In the genomic region with DNA sequence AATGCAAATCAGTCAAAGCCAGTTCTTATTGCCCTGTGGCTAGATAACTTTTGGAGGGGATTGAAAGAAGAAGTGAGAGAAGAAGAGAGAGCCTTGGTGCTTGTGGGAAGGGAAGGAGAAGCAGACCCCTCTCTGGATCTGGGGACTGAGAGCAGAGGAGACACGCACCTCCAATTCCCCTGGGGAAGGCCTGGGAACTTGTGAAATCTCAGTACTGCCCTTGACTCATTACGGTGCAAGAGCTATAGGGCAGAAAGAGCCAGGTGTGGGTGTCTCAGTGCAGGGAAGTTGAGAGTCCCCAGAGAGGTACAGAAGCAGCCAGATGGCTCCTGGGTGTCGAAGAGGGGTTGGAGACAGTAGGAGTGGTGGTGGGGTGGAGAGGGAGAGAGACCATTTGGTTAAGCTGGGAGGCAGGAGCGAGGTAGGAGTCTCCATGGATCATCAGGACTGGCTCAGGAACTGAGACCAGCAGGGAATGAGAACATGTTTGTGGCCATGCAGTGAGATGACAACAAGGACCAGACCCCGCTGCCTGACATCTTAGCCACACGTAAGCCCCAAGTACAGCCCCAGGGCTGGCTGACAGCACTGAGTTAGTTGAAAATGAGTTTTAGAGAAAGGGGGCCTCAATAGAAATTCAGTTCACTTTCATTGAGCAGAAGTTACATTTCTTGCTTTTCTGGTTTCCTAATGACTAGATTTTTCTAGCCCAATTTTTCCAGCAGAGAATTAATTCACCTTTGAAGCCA, we compare ENCODE assay signal across 13 cellular contexts.
DNase-seq lines count a peak whose midpoint lies in the region; ATAC-seq and TF ChIP-seq lines count a peak whose summit lies in the region.
"Had no signal": no experiment of that assay in that cellular context is flagged by ENCODE, and none has a peak within 500 bp of the region (broad histone marks: within the 10 kb centered on the region; RNA-seq: fewer than 3 reads in every experiment).

No MANE protein-coding gene starts in this region.

- peak overlapping the region; percentile 97 for H3K4me2 ChIP-seq in OCI-LY3 (ENCODE audit: low read length)

- no peak for DNase-seq in effector memory CD8-positive, alpha-beta T cell
- no peak for DNase-seq in activated naive CD4-positive, alpha-beta T cell treated with anti-CD3 and anti-CD28 coated beads, Interleukin-2, amount 50 U/mL, for 72 hours (ENCODE audit: low spot score in 2 of 2)
- DNase-seq in occipital lobe (lab: John Stamatoyannopoulos, UW) (no peak), Ammon's horn (ENCODE audit: low spot score) (no peak)
- DNase-seq: foreskin fibroblast, midbrain, Right ventricle myocardium superior, testis had no signal

- no peak overlapping the region for H2AFZ ChIP-seq in OCI-LY3 (ENCODE audit: low read depth, low read length)

- H3K79me2 ChIP-seq in OCI-LY3 (ENCODE audit: low read length), result no peaks in the 10 kb centered on the region

- H4K20me1 ChIP-seq in OCI-LY3 (ENCODE audit: insufficient read depth, low read length), result no peaks in the 10 kb centered on the region

- no peaks in the 10 kb centered on the region for H3K27me3 Mint-ChIP-seq in effector memory CD8-positive, alpha-beta T cell

- peak overlapping the region; percentile 70 for H3K4me3 ChIP-seq in OCI-LY3 (ENCODE audit: low read length)
- H3K4me3 ChIP-seq: breast epithelium, testis had no signal

- H3K4me1 ChIP-seq in OCI-LY3 (ENCODE audit: low read length), result peaks cover 86% of the 10 kb centered on the region
- H3K4me1 ChIP-seq: breast epithelium, testis had no signal

- H3K9ac ChIP-seq in OCI-LY3 (ENCODE audit: low read length), result peak overlapping the region; percentile 100

- H3K4me3 Mint-ChIP-seq in effector memory CD8-positive, alpha-beta T cell, result no peak overlapping the region

- H3K27me3 ChIP-seq in OCI-LY3 (ENCODE audit: low read depth, low read length), result no peaks in the 10 kb centered on the region
- H3K27me3 ChIP-seq: breast epithelium, testis had no signal

- no peak overlapping the region for H3K27ac Mint-ChIP-seq in effector memory CD8-positive, alpha-beta T cell
- no peak overlapping the region for H3K27ac Mint-ChIP-seq in activated naive CD4-positive, alpha-beta T cell treated with anti-CD3 and anti-CD28 coated beads, Interleukin-2, amount 50 U/mL, for 72 hours

- H3K9me3 Mint-ChIP-seq in effector memory CD8-positive, alpha-beta T cell, result no peaks in the 10 kb centered on the region
- H3K9me3 Mint-ChIP-seq in activated naive CD4-positive, alpha-beta T cell treated with anti-CD3 and anti-CD28 coated beads, Interleukin-2, amount 50 U/mL, for 72 hours, result peaks cover under 1 to 20% of the 10 kb centered on the region in 2 donors

- H3K36me3 ChIP-seq in OCI-LY3 (replicated peaks; ENCODE audit: low read depth, low read length), result peaks cover 30% of the 10 kb centered on the region
- H3K36me3 ChIP-seq: breast epithelium had no signal

- no peaks in the 10 kb centered on the region for H3K36me3 Mint-ChIP-seq in effector memory CD8-positive, alpha-beta T cell (ENCODE audit: insufficient read depth)
- peaks cover 12 to 16% of the 10 kb centered on the region in 2 donors for H3K36me3 Mint-ChIP-seq in activated naive CD4-positive, alpha-beta T cell treated with anti-CD3 and anti-CD28 coated beads, Interleukin-2, amount 50 U/mL, for 72 hours

- no peaks in the 10 kb centered on the region for H3K4me1 Mint-ChIP-seq in effector memory CD8-positive, alpha-beta T cell (ENCODE audit: low read depth in 2 of 2)

- H3K27ac ChIP-seq in OCI-LY3 (ENCODE audit: low read length), result peak overlapping the region; percentile 99
- H3K27ac ChIP-seq: breast epithelium, testis had no signal

- ATAC-seq in GM18517 (IDR thresholded peaks at IDR 0.05; ENCODE audit: unreplicated experiment) (peak; percentile 93), GM21360 (IDR thresholded peaks at IDR 0.05; ENCODE audit: unreplicated experiment) (peak; percentile 83), HG03095 (IDR thresholded peaks at IDR 0.05; ENCODE audit: unreplicated experiment) (peak; percentile 78)
- ATAC-seq in effector memory CD8-positive, alpha-beta T cell (replicated peaks), result no peak
- ATAC-seq in activated naive CD4-positive, alpha-beta T cell treated with anti-CD3 and anti-CD28 coated beads, Interleukin-2, amount 50 U/mL, for 72 hours, result no peak

- peaks cover 15% of the 10 kb centered on the region for H3K9me3 ChIP-seq in OCI-LY3 (ENCODE audit: insufficient read depth, low read length)
- H3K9me3 ChIP-seq: testis had no signal

- TF ChIP-seq CTCF in OCI-LY3 (IDR thresholded peaks at IDR 0.05; ENCODE audit: low read depth, low read length), result no peak

Comparison
In these comparisons a context has a peak if more than half of its experiments do, and no peak if none do; other contexts are left out.
1. ATAC-seq: peak in GM18517 (single experiment), GM21360 (single experiment) and HG03095 (single experiment); none in effector memory CD8-positive, alpha-beta T cell (single experiment) and activated naive CD4-positive, alpha-beta T cell treated with anti-CD3 and anti-CD28 coated beads, Interleukin-2, amount 50 U/mL, for 72 hours (0 of 2).